1 cellular context compared by ENCODE assay signal in the genomic region with DNA sequence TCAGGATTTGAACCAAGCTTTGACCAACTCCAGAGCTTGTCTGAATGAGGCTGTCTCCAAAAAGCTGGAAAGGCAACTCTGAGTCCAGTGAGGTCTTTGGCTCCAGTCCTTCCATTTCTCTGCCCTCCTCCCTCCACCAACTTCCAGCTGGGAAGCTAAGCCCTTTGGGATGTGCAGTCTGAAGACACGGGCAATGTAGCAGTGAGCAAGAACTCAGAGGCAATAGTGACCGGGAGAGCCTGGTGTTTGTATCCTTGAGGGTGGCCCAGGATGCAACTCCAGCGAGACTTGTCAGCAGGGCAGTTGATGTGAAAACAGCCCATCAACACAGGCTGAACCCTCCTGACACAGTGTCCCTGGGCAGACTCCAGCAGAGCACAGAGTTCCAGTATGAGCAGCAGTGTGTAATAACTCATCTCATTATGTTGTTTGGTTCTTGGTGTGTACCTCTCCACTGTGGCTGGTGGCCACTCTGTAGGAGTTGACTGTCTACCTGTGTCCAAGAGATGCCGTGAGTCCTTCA.
TF ChIP-seq lines count a peak whose summit lies in the region.

No MANE protein-coding gene starts in this region.

TF ChIP-seq in GM12878, 131 proteins besides CTCF, POLR2A, EP300 and RAD21:
- TF ChIP-seq YBX1 (IDR thresholded peaks at IDR 0.05) (no peak), RAD51 (IDR thresholded peaks at IDR 0.05) (no peak), DPF2 (IDR thresholded peaks at IDR 0.05) (no peak), NBN (IDR thresholded peaks at IDR 0.05) (no peak), EZH2 (IDR thresholded peaks at IDR 0.05; ENCODE audit: borderline replicate concordance, control insufficient read depth, low read depth, low read length) (no peak), SREBF1 (IDR thresholded peaks at IDR 0.05; ENCODE audit: low read length) (no peak), ASH2L (IDR thresholded peaks at IDR 0.05; ENCODE audit: borderline replicate concordance, low read depth) (no peak), KAT2A (conservative IDR thresholded peaks at IDR 0.05; ENCODE audit: control insufficient read depth, low read depth, low read length) (no peak), STAT3 (IDR thresholded peaks at IDR 0.05; ENCODE audit: low read depth, low read length) (no peak), MTA3 (IDR thresholded peaks at IDR 0.05; ENCODE audit: borderline replicate concordance, low read length) (no peak)
- TF ChIP-seq, protein P1, sequence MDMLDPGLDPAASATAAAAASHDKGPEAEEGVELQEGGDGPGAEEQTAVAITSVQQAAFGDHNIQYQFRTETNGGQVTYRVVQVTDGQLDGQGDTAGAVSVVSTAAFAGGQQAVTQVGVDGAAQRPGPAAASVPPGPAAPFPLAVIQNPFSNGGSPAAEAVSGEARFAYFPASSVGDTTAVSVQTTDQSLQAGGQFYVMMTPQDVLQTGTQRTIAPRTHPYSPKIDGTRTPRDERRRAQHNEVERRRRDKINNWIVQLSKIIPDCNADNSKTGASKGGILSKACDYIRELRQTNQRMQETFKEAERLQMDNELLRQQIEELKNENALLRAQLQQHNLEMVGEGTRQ (IDR thresholded peaks at IDR 0.05; ENCODE audit: borderline replicate concordance, low read depth, low read length) = no peak
- TF ChIP-seq, protein P2, sequence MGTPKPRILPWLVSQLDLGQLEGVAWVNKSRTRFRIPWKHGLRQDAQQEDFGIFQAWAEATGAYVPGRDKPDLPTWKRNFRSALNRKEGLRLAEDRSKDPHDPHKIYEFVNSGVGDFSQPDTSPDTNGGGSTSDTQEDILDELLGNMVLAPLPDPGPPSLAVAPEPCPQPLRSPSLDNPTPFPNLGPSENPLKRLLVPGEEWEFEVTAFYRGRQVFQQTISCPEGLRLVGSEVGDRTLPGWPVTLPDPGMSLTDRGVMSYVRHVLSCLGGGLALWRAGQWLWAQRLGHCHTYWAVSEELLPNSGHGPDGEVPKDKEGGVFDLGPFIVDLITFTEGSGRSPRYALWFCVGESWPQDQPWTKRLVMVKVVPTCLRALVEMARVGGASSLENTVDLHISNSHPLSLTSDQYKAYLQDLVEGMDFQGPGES (IDR thresholded peaks at IDR 0.05) = no peak
- TF ChIP-seq, protein P3, sequence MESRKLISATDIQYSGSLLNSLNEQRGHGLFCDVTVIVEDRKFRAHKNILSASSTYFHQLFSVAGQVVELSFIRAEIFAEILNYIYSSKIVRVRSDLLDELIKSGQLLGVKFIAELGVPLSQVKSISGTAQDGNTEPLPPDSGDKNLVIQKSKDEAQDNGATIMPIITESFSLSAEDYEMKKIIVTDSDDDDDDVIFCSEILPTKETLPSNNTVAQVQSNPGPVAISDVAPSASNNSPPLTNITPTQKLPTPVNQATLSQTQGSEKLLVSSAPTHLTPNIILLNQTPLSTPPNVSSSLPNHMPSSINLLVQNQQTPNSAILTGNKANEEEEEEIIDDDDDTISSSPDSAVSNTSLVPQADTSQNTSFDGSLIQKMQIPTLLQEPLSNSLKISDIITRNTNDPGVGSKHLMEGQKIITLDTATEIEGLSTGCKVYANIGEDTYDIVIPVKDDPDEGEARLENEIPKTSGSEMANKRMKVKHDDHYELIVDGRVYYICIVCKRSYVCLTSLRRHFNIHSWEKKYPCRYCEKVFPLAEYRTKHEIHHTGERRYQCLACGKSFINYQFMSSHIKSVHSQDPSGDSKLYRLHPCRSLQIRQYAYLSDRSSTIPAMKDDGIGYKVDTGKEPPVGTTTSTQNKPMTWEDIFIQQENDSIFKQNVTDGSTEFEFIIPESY (IDR thresholded peaks at IDR 0.05) = no peak
- TF ChIP-seq, protein P4, sequence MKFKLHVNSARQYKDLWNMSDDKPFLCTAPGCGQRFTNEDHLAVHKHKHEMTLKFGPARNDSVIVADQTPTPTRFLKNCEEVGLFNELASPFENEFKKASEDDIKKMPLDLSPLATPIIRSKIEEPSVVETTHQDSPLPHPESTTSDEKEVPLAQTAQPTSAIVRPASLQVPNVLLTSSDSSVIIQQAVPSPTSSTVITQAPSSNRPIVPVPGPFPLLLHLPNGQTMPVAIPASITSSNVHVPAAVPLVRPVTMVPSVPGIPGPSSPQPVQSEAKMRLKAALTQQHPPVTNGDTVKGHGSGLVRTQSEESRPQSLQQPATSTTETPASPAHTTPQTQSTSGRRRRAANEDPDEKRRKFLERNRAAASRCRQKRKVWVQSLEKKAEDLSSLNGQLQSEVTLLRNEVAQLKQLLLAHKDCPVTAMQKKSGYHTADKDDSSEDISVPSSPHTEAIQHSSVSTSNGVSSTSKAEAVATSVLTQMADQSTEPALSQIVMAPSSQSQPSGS (IDR thresholded peaks at IDR 0.05; ENCODE audit: low read length) = no peak
- TF ChIP-seq, protein P5, sequence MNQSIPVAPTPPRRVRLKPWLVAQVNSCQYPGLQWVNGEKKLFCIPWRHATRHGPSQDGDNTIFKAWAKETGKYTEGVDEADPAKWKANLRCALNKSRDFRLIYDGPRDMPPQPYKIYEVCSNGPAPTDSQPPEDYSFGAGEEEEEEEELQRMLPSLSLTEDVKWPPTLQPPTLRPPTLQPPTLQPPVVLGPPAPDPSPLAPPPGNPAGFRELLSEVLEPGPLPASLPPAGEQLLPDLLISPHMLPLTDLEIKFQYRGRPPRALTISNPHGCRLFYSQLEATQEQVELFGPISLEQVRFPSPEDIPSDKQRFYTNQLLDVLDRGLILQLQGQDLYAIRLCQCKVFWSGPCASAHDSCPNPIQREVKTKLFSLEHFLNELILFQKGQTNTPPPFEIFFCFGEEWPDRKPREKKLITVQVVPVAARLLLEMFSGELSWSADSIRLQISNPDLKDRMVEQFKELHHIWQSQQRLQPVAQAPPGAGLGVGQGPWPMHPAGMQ (IDR thresholded peaks at IDR 0.05; ENCODE audit: borderline replicate concordance) = no peak
- TF ChIP-seq, protein P6, sequence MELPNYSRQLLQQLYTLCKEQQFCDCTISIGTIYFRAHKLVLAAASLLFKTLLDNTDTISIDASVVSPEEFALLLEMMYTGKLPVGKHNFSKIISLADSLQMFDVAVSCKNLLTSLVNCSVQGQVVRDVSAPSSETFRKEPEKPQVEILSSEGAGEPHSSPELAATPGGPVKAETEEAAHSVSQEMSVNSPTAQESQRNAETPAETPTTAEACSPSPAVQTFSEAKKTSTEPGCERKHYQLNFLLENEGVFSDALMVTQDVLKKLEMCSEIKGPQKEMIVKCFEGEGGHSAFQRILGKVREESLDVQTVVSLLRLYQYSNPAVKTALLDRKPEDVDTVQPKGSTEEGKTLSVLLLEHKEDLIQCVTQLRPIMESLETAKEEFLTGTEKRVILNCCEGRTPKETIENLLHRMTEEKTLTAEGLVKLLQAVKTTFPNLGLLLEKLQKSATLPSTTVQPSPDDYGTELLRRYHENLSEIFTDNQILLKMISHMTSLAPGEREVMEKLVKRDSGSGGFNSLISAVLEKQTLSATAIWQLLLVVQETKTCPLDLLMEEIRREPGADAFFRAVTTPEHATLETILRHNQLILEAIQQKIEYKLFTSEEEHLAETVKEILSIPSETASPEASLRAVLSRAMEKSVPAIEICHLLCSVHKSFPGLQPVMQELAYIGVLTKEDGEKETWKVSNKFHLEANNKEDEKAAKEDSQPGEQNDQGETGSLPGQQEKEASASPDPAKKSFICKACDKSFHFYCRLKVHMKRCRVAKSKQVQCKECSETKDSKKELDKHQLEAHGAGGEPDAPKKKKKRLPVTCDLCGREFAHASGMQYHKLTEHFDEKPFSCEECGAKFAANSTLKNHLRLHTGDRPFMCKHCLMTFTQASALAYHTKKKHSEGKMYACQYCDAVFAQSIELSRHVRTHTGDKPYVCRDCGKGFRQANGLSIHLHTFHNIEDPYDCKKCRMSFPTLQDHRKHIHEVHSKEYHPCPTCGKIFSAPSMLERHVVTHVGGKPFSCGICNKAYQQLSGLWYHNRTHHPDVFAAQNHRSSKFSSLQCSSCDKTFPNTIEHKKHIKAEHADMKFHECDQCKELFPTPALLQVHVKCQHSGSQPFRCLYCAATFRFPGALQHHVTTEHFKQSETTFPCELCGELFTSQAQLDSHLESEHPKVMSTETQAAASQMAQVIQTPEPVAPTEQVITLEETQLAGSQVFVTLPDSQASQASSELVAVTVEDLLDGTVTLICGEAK (IDR thresholded peaks at IDR 0.05; ENCODE audit: borderline replicate concordance) = no peak
TF ChIP-seq in GM12878: peak in this region for 0.
